20 cellular contexts compared by ENCODE assay signal in genomic region chr22:37459211-37459610, GRCh38. TPM values are rescaled to one million over a fixed set of nuclear protein-coding genes. Genes with fewer than 3 reads are reported as not detected.
"Had no signal": no experiment of that assay in that cellular context is flagged by ENCODE, and none has a peak within 500 bp of the region (broad histone marks: within the 10 kb centered on the region; RNA-seq: fewer than 3 reads in every experiment).

No MANE protein-coding gene starts in this region.

- H3K4me3 ChIP-seq: colonic mucosa, gastroesophageal sphincter, heart left ventricle, left lung, pancreas, right lobe of liver, smooth muscle cell, thoracic aorta, upper lobe of left lung had no signal

- H3K36me3 ChIP-seq: colonic mucosa, gastroesophageal sphincter, heart left ventricle, left lung, neutrophil, pancreas, right lobe of liver, thoracic aorta, upper lobe of left lung had no signal

- DNase-seq: activated B cell treated with CpG ODN at 0.5 μM for 24 hours; activated CD4-positive, alpha-beta T cell treated with anti-CD3 and anti-CD28 coated beads for 48 hours; activated CD8-positive, alpha-beta T cell treated with anti-CD3 and anti-CD28 coated beads for 36 hours; activated naive CD4-positive, alpha-beta T cell treated with anti-CD3 and anti-CD28 coated beads for 36 hours; activated T-cell treated with anti-CD3 and anti-CD28 coated beads, Interleukin-2, amount 50 U/mL, for 24 hours; colonic mucosa; heart left ventricle; right lobe of liver; stimulated activated CD4-positive, alpha-beta T cell treated with anti-CD3 and anti-CD28 coated beads, Interleukin-4, amount 100 ng/mL, for 24 hours; T-helper 9 cell; upper lobe of left lung had no signal

- ATAC-seq: activated CD8-positive, alpha-beta T cell treated with anti-CD3 and anti-CD28 coated beads for 36 hours; gastroesophageal sphincter; heart left ventricle; left lung; natural killer cell treated with Interleukin-12 subunit alpha and Interleukin-12 subunit beta and Interleukin-15 and Interleukin-18, amount 100 ng/mL, for 72 hours; right lobe of liver; stimulated activated effector memory CD8-positive, alpha-beta T cell treated with anti-CD3 and anti-CD28 coated beads, Interleukin-12 subunit alpha, Interleukin-12 subunit beta, amount 100 ng/mL, for 72 hours had no signal

- H3K27ac ChIP-seq: colonic mucosa, gastroesophageal sphincter, heart left ventricle, left lung, neutrophil, pancreas, right lobe of liver, thoracic aorta, upper lobe of left lung had no signal

- H3K4me1 ChIP-seq: colonic mucosa, gastroesophageal sphincter, heart left ventricle, right lobe of liver had no signal

- H3K9me3 ChIP-seq: colonic mucosa, gastroesophageal sphincter, heart left ventricle, left lung, neutrophil, pancreas, right lobe of liver, thoracic aorta, upper lobe of left lung had no signal

- H3K27me3 ChIP-seq: colonic mucosa, right lobe of liver, upper lobe of left lung had no signal

RNA-seq across cellular contexts. Expression of gene MFNG, which starts 27.0 kb away (rescaled TPM):
- total RNA-seq: smooth muscle cell had no signal

RNA-seq across cellular contexts. Expression of gene ELFN2, which starts 31.9 kb away (rescaled TPM):
- total RNA-seq: activated B cell treated with CpG ODN at 0.5 μM for 24 hours, lung microvascular endothelial cell, thoracic aorta had no signal
